ENCODE assay signal across 17 cellular contexts in genomic region chr2:107027205-107027604, GRCh38.
DNase-seq lines count a peak whose midpoint lies in the region; ATAC-seq and TF ChIP-seq lines count a peak whose summit lies in the region.
"Had no signal": no experiment of that assay in that cellular context is flagged by ENCODE, and none has a peak within 500 bp of the region (broad histone marks: within the 10 kb centered on the region; RNA-seq: fewer than 3 reads in every experiment).

No MANE protein-coding gene starts in this region.

- H3K4me3 Mint-ChIP-seq in neural progenitor cell (no peak overlapping the region), nephron progenitor cell (no peak overlapping the region)
- H3K4me3 Mint-ChIP-seq: CD14-positive monocyte; CD4-positive, alpha-beta memory T cell; HFFc6 had no signal

- H3K36me3 Mint-ChIP-seq in neural progenitor cell (no peaks in the 10 kb centered on the region), nephron progenitor cell (ENCODE audit: low read depth) (peaks cover 7% of the 10 kb centered on the region)
- H3K36me3 Mint-ChIP-seq: CD14-positive monocyte; CD4-positive, alpha-beta memory T cell had no signal

- no peaks in the 10 kb centered on the region for H3F3A ChIP-seq in neural progenitor cell (ENCODE audit: low read depth)

- H3K27me3 Mint-ChIP-seq in neural progenitor cell (ENCODE audit: insufficient read depth, low read depth) (peaks cover 2% of the 10 kb centered on the region), nephron progenitor cell (ENCODE audit: low read depth, poor library complexity) (no peaks in the 10 kb centered on the region)
- H3K27me3 Mint-ChIP-seq: CD4-positive, alpha-beta memory T cell had no signal

- no peak for ATAC-seq in RWPE2 (ENCODE audit: low read depth)
- ATAC-seq in HG02981 (IDR thresholded peaks at IDR 0.05; ENCODE audit: unreplicated experiment), result no peak
- no peak for ATAC-seq in GM18517 (IDR thresholded peaks at IDR 0.05; ENCODE audit: unreplicated experiment)
- ATAC-seq: HCT116 had no signal

- no peaks in the 10 kb centered on the region for H3K9me3 ChIP-seq in RWPE2 (ENCODE audit: severe bottlenecking)
- no peaks in the 10 kb centered on the region for H3K9me3 ChIP-seq in neural progenitor cell (ENCODE audit: low read depth)
- H3K9me3 ChIP-seq: BLaER1 had no signal

- H3K4me1 Mint-ChIP-seq in neural progenitor cell (peaks cover 9% of the 10 kb centered on the region), nephron progenitor cell (peaks cover 18% of the 10 kb centered on the region)
- H3K4me1 Mint-ChIP-seq: CD14-positive monocyte; CD4-positive, alpha-beta memory T cell had no signal

- no peaks in the 10 kb centered on the region for H3K79me2 ChIP-seq in neural progenitor cell (ENCODE audit: low read depth)

- peak; percentile 2 for DNase-seq in ELR (ENCODE audit: low read depth)
- DNase-seq in RWPE2 (ENCODE audit: low spot score), result no peak
- DNase-seq in neural progenitor cell (ENCODE audit: low spot score), result no peak
- no peak for DNase-seq in T1000 (lab: John Stamatoyannopoulos, UW)
- no peak for DNase-seq in nephron progenitor cell
- DNase-seq: CD4-positive, alpha-beta memory T cell; DMS53; GF-D8; GOT3; H7; HFFc6; KG1 had no signal

- peaks cover 7% of the 10 kb centered on the region for H3K9me3 Mint-ChIP-seq in neural progenitor cell
- H3K9me3 Mint-ChIP-seq in nephron progenitor cell, result peaks cover 11% of the 10 kb centered on the region
- H3K9me3 Mint-ChIP-seq: HFFc6 had no signal

- H3K27me3 ChIP-seq in RWPE2 (ENCODE audit: insufficient read depth, poor library complexity, severe bottlenecking) (no peaks in the 10 kb centered on the region), neural progenitor cell (no peaks in the 10 kb centered on the region)
- H3K27me3 ChIP-seq: BLaER1 had no signal

- no peak overlapping the region for H3K4me2 ChIP-seq in neural progenitor cell
- H3K4me2 ChIP-seq: BLaER1 had no signal

- H2AFZ ChIP-seq in neural progenitor cell (replicated peaks), result no peak overlapping the region

- H3K27ac Mint-ChIP-seq in neural progenitor cell, result peak overlapping the region; percentile 23
- no peak overlapping the region for H3K27ac Mint-ChIP-seq in nephron progenitor cell
- H3K27ac Mint-ChIP-seq: CD14-positive monocyte; CD4-positive, alpha-beta memory T cell; HFFc6 had no signal

- H4K20me1 ChIP-seq in neural progenitor cell (ENCODE audit: low read depth), result no peaks in the 10 kb centered on the region
- H4K20me1 ChIP-seq: BLaER1 had no signal

- TF ChIP-seq CTCF in RWPE2 (IDR thresholded peaks at IDR 0.05; ENCODE audit: poor library complexity, severe bottlenecking) (no peak), neural progenitor cell (IDR thresholded peaks at IDR 0.05) (no peak), nephron progenitor cell (IDR thresholded peaks at IDR 0.05) (no peak)

- H3K36me3 ChIP-seq in RWPE2 (ENCODE audit: low read depth) (no peaks in the 10 kb centered on the region), neural progenitor cell (no peaks in the 10 kb centered on the region)
- H3K36me3 ChIP-seq: BLaER1 had no signal

- H3K9ac ChIP-seq in neural progenitor cell, result no peak overlapping the region
- H3K9ac ChIP-seq: BLaER1 had no signal

- H3K4me1 ChIP-seq in RWPE2 (ENCODE audit: insufficient read depth, poor library complexity, severe bottlenecking), result no peaks in the 10 kb centered on the region
- no peaks in the 10 kb centered on the region for H3K4me1 ChIP-seq in neural progenitor cell
- H3K4me1 ChIP-seq: BLaER1 had no signal

- H3K27ac ChIP-seq in RWPE2 (ENCODE audit: poor library complexity, severe bottlenecking), result peak overlapping the region; percentile 54
- H3K27ac ChIP-seq in neural progenitor cell, result no peak overlapping the region
- H3K27ac ChIP-seq: BLaER1 had no signal

- no peak overlapping the region for H3K4me3 ChIP-seq in RWPE2 (ENCODE audit: severe bottlenecking)
- H3K4me3 ChIP-seq in neural progenitor cell, result no peak overlapping the region
- H3K4me3 ChIP-seq: BLaER1 had no signal
